ENCODE assay signal across 17 cellular contexts in the genomic region with DNA sequence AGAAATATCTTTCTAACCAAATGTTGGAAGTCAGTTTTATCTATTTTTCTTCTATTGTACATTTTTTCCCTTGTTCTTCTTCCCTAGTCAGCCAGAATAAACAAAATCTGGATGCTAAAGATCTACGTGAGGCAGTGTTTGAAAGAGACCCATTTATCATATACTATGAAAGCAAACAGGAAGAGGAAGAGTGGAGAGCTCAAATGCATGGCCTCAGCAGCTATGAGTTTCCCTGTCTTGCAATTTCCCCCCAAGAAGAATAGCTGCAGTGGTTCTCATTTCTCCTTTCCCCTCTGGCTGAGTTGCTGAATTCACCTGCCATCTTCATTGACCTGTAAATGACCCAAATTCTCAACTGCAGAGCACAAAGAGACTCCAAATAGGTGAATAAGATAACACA.
"Had no signal": no experiment of that assay in that cellular context is flagged by ENCODE, and none has a peak within 500 bp of the region (broad histone marks: within the 10 kb centered on the region; RNA-seq: fewer than 3 reads in every experiment).

No MANE protein-coding gene starts in this region.

- H3K36me3 ChIP-seq: esophagus muscularis mucosa, gastrocnemius medialis, heart right ventricle, sigmoid colon, thyroid gland, uterus had no signal

- H3K27ac ChIP-seq: epithelial cell of prostate, esophagus muscularis mucosa, gastrocnemius medialis, heart right ventricle, sigmoid colon, skin epidermis, thyroid gland, uterus had no signal

- ATAC-seq: effector memory CD8-positive, alpha-beta T cell; gastrocnemius medialis had no signal

- H3K27me3 ChIP-seq: esophagus muscularis mucosa, gastrocnemius medialis, heart right ventricle, sigmoid colon, thyroid gland, uterus had no signal

- DNase-seq: cortex of kidney; effector memory CD8-positive, alpha-beta T cell; gastrocnemius medialis; heart right ventricle; hypothalamus; kidney glomerular epithelial cell; mesendoderm; naive B cell; nephron progenitor cell; posterior cingulate gyrus; sigmoid colon; stimulated activated naive CD4-positive, alpha-beta T cell; thyroid gland; uterus had no signal

- H3K4me1 ChIP-seq: gastrocnemius medialis, sigmoid colon, thyroid gland, uterus had no signal

- H3K9me3 ChIP-seq: esophagus muscularis mucosa, gastrocnemius medialis, thyroid gland, uterus had no signal

- H3K4me3 ChIP-seq: esophagus muscularis mucosa, gastrocnemius medialis, heart right ventricle, sigmoid colon, skin epidermis, thyroid gland, uterus had no signal
